25 cellular contexts compared by ENCODE assay signal in genomic region chr19:49596407-49596806, GRCh38.
"Had no signal": no experiment of that assay in that cellular context is flagged by ENCODE, and none has a peak within 500 bp of the region (broad histone marks: within the 10 kb centered on the region; RNA-seq: fewer than 3 reads in every experiment).

No MANE protein-coding gene starts in this region.

- H3K4me3 Mint-ChIP-seq: T-cell had no signal

- H3K27ac Mint-ChIP-seq: T-cell had no signal

- H3K9me3 Mint-ChIP-seq: T-cell had no signal

- ATAC-seq: T-cell had no signal

- DNase-seq: IMR-90, Kasumi-1, MV-4-11, NCI-H1092, NCI-H1105 treated with DMSO at 0.1 percent for 48 hours, NCI-H1417 treated with DMSO at 0.1 percent for 48 hours, NCI-H146, NCI-H1694 treated with DMSO at 0.1 percent for 48 hours, NCI-H1930, NCI-H2081, NCI-H2107, NCI-H2171, NCI-H226, NCI-H446, NCI-H510A, NCI-H524 treated with DMSO at 0.1 percent for 48 hours, NCI-H69, NCI-H774, RPMI8226, SHP77, SK-N-SH, SW 1271, T-cell had no signal

- H3K9me3 ChIP-seq: SK-N-SH had no signal

- H3K27ac ChIP-seq: HL-60, KMS-11 had no signal

- H3K27me3 Mint-ChIP-seq: T-cell had no signal

- H3K9ac ChIP-seq: KMS-11, SK-N-SH had no signal

- H3K4me2 ChIP-seq: KMS-11, SK-N-SH had no signal
